In genomic region chr1:218361298-218362065, GRCh38 we compare ENCODE assay signal across 8 cellular contexts. TPM values are rescaled to one million over a fixed set of nuclear protein-coding genes. Genes with fewer than 3 reads are reported as not detected.
DNase-seq lines count a peak whose midpoint lies in the region; ATAC-seq and TF ChIP-seq lines count a peak whose summit lies in the region.

No MANE protein-coding gene starts in this region.

- H3K4me3 Mint-ChIP-seq in activated naive CD8-positive, alpha-beta T cell treated with anti-CD3 and anti-CD28 coated beads, Interleukin-2, amount 50 U/mL, for 24 hours = no peak overlapping the region

- peaks cover 43% of the 10 kb centered on the region for H3K4me1 ChIP-seq in SJSA1 (replicated peaks)

- peak; percentile 50 for DNase-seq in AG20443 (ENCODE audit: low spot score)
- DNase-seq in HEK293T (ENCODE audit: extremely low spot score) = peak; percentile 20
- DNase-seq in SJSA1 (ENCODE audit: low read depth in 1 of 2, low spot score in 2 of 2) = peak in 1 of 2 experiments; percentile 71
- DNase-seq in iris pigment epithelial cell (ENCODE audit: low read depth) = peak; percentile 71
- DNase-seq in activated effector memory CD4-positive, alpha-beta T cell treated with anti-CD3 and anti-CD28 coated beads, Interleukin-2, amount 50 U/mL, for 16 hours = no peak
- DNase-seq in hypothalamus (lab: John Stamatoyannopoulos, UW) = no peak
- DNase-seq in 8988T = no peak
- no peak for DNase-seq in activated naive CD8-positive, alpha-beta T cell treated with anti-CD3 and anti-CD28 coated beads, Interleukin-2, amount 50 U/mL, for 24 hours

- 0 out of 2 replicates have a peak overlapping the region, but pooled peaks have one; percentile 11 for H3K27ac ChIP-seq in SJSA1

- no peaks in the 10 kb centered on the region for H3K36me3 ChIP-seq in SJSA1

- CTCF ChIA-PET in HEK293T (lab: Yijun Ruan, JAX) = no interaction called here

- H3K27ac Mint-ChIP-seq in activated naive CD8-positive, alpha-beta T cell treated with anti-CD3 and anti-CD28 coated beads, Interleukin-2, amount 50 U/mL, for 24 hours = no peak overlapping the region

- POLR2A ChIA-PET in HEK293T (lab: Yijun Ruan, JAX) = no interaction called here

- H3K4me1 Mint-ChIP-seq in activated naive CD8-positive, alpha-beta T cell treated with anti-CD3 and anti-CD28 coated beads, Interleukin-2, amount 50 U/mL, for 24 hours = no peaks in the 10 kb centered on the region

- H3K4me3 ChIP-seq in SJSA1 = no peak overlapping the region

- H3K36me3 Mint-ChIP-seq in activated naive CD8-positive, alpha-beta T cell treated with anti-CD3 and anti-CD28 coated beads, Interleukin-2, amount 50 U/mL, for 24 hours (ENCODE audit: low read depth) = no peaks in the 10 kb centered on the region

- H3K9me3 ChIP-seq in SJSA1 (replicated peaks) = no peaks in the 10 kb centered on the region

- H3K9me3 Mint-ChIP-seq in activated naive CD8-positive, alpha-beta T cell treated with anti-CD3 and anti-CD28 coated beads, Interleukin-2, amount 50 U/mL, for 24 hours = no peaks in the 10 kb centered on the region

- ATAC-seq in activated naive CD8-positive, alpha-beta T cell treated with anti-CD3 and anti-CD28 coated beads, Interleukin-2, amount 50 U/mL, for 24 hours = no peak

- peaks cover 6% of the 10 kb centered on the region for H3K27me3 Mint-ChIP-seq in activated naive CD8-positive, alpha-beta T cell treated with anti-CD3 and anti-CD28 coated beads, Interleukin-2, amount 50 U/mL, for 24 hours

- no peaks in the 10 kb centered on the region for H3K27me3 ChIP-seq in SJSA1 (replicated peaks)

TF ChIP-seq in HEK293T, 16 proteins besides CTCF, POLR2A, EP300 and RAD21:
- no peak for TF ChIP-seq CTBP1 (IDR thresholded peaks at IDR 0.05; ENCODE audit: borderline replicate concordance)
- no peak for TF ChIP-seq L3MBTL2 (conservative IDR thresholded peaks at IDR 0.05)
- no peak for TF ChIP-seq PKNOX1 (IDR thresholded peaks at IDR 0.05)
- no peak for TF ChIP-seq LEF1 (IDR thresholded peaks at IDR 0.05; ENCODE audit: borderline replicate concordance)
- TF ChIP-seq HDGF (IDR thresholded peaks at IDR 0.05; ENCODE audit: borderline replicate concordance) = no peak
- TF ChIP-seq SP1 (IDR thresholded peaks at IDR 0.05) = no peak
- no peak for TF ChIP-seq TARDBP (IDR thresholded peaks at IDR 0.05)
- TF ChIP-seq SUZ12 (IDR thresholded peaks at IDR 0.05) = no peak
- no peak for TF ChIP-seq ARNT (IDR thresholded peaks at IDR 0.05)
- TF ChIP-seq FOXM1 (IDR thresholded peaks at IDR 0.05; ENCODE audit: borderline replicate concordance) = no peak
- no peak for TF ChIP-seq FOXA1 (IDR thresholded peaks at IDR 0.05)
- TF ChIP-seq ZNF384 (IDR thresholded peaks at IDR 0.05) = no peak
- TF ChIP-seq NFRKB (IDR thresholded peaks at IDR 0.05) = no peak
- TF ChIP-seq ELF4 (IDR thresholded peaks at IDR 0.05) = no peak
- TF ChIP-seq BHLHE40 (IDR thresholded peaks at IDR 0.05; ENCODE audit: borderline replicate concordance) = no peak
- no peak for TF ChIP-seq FOXK2 (IDR thresholded peaks at IDR 0.05)

RNA-seq across cellular contexts. Expression of gene TGFB2, which starts 16.3 kb away (rescaled TPM):
- total RNA-seq in SJSA1 (2014; rRNA removed; shearing (Covaris generic)) = 3.4 and 7.4 TPM in 2 replicates

Comparison
In these comparisons a context has a peak if more than half of its experiments do, and no peak if none do; other contexts are left out.
1. DNase-seq: peak in AG20443 (single experiment), HEK293T (single experiment) and iris pigment epithelial cell (single experiment); none in activated effector memory CD4-positive, alpha-beta T cell treated with anti-CD3 and anti-CD28 coated beads, Interleukin-2, amount 50 U/mL, for 16 hours (single experiment), hypothalamus (0 of 51), 8988T (single experiment) and activated naive CD8-positive, alpha-beta T cell treated with anti-CD3 and anti-CD28 coated beads, Interleukin-2, amount 50 U/mL, for 24 hours (single experiment).